In genomic region chr6:18368277-18369105, GRCh38 we compare ENCODE assay signal across 17 cellular contexts. TPM values are rescaled to one million over a fixed set of nuclear protein-coding genes. Genes with fewer than 3 reads are reported as not detected.
DNase-seq lines count a peak whose midpoint lies in the region; TF ChIP-seq lines count a peak whose summit lies in the region.
"Had no signal": no experiment of that assay in that cellular context is flagged by ENCODE, and none has a peak within 500 bp of the region (broad histone marks: within the 10 kb centered on the region; RNA-seq: fewer than 3 reads in every experiment).

No MANE protein-coding gene starts in this region.

- no peaks in the 10 kb centered on the region for H3K79me2 ChIP-seq in PC-9 (ENCODE audit: low read depth)

- peak overlapping the region; percentile 58 for H3K27ac ChIP-seq in 22Rv1
- H3K27ac ChIP-seq in PC-9, result no peak overlapping the region
- no peak overlapping the region for H3K27ac ChIP-seq in neuronal stem cell (replicated peaks; ENCODE audit: low read length)
- no peak overlapping the region for H3K27ac ChIP-seq in adrenal gland
- H3K27ac ChIP-seq: BLaER1 treated with 17β-estradiol and CSF1 and Interleukin-3, amounts not matched to agents 10 nM and 100 nM had no signal

- BruUV-seq in PC-9 (replicated peaks; lab: Mats Ljungman, UMichigan) (no TSS peak), Calu3 (replicated peaks; lab: Mats Ljungman, UMichigan) (no TSS peak)

- no peak for TF ChIP-seq POLR2A in adrenal gland (IDR thresholded peaks at IDR 0.05)

- H3K4me2 ChIP-seq in PC-9 (no peak overlapping the region), neuronal stem cell (ENCODE audit: insufficient read depth, low read length, poor library complexity, severe bottlenecking) (no peak overlapping the region)
- H3K4me2 ChIP-seq: BLaER1 treated with 17β-estradiol and CSF1 and Interleukin-3, amounts not matched to agents 10 nM and 100 nM had no signal

- peak overlapping the region; percentile 67 for H3K23ac ChIP-seq in neuronal stem cell (ENCODE audit: low read depth, low read length, poor library complexity)

- H3K4me3 ChIP-seq in PC-9 (no peak overlapping the region), neuronal stem cell (ENCODE audit: low read length in 2 of 2) (no peak overlapping the region), adrenal gland (no peak overlapping the region)
- H3K4me3 ChIP-seq: BLaER1 treated with 17β-estradiol and CSF1 and Interleukin-3, amounts not matched to agents 10 nM and 100 nM had no signal

- no peaks in the 10 kb centered on the region for H4K20me1 ChIP-seq in PC-9 (ENCODE audit: insufficient read depth)
- H4K20me1 ChIP-seq: BLaER1 treated with 17β-estradiol and CSF1 and Interleukin-3, amounts not matched to agents 10 nM and 100 nM had no signal

- no peaks in the 10 kb centered on the region for H3K36me3 Mint-ChIP-seq in Calu3 (ENCODE audit: insufficient read depth, unreplicated experiment)

- CTCF ChIA-PET in PC-9 (lab: Charles Lee), result no interaction called here
- CTCF ChIA-PET in Calu3 (lab: Charles Lee), result no interaction called here

- H3K14ac ChIP-seq in neuronal stem cell (ENCODE audit: low read length), result no peak overlapping the region

- H2BK15ac ChIP-seq in neuronal stem cell (ENCODE audit: low read length), result no peak overlapping the region

- H2BK12ac ChIP-seq in neuronal stem cell (ENCODE audit: low read length), result no peak overlapping the region

- H2BK120ac ChIP-seq in neuronal stem cell (ENCODE audit: low read depth, low read length), result peak overlapping the region; percentile 66

- peak overlapping the region; percentile 69 for H3K18ac ChIP-seq in neuronal stem cell (ENCODE audit: low read length)

- no peak overlapping the region for H3K4ac ChIP-seq in neuronal stem cell (ENCODE audit: low read length)

- no peak overlapping the region for H4K8ac ChIP-seq in neuronal stem cell (ENCODE audit: low read depth, low read length)

- intact Hi-C loops in PC-9 (cut with micrococcal nuclease; ENCODE audit: unreplicated experiment) (no loop called here), Calu3 (cut with micrococcal nuclease; ENCODE audit: unreplicated experiment) (no loop called here), adrenal gland (cut with DNase I) (no loop called here)

- H3K9me3 Mint-ChIP-seq in Calu3 (ENCODE audit: low read depth, unreplicated experiment), result no peaks in the 10 kb centered on the region
- H3K9me3 Mint-ChIP-seq: CD4-positive, alpha-beta T cell had no signal

- no CpG with 5 or more reads among the region's 25 CpGs for whole genome bisulfite sequencing in neuronal stem cell (ENCODE audit: extremely low coverage in 2 of 2, insufficient read length in 2 of 2, insufficient replicate concordance in 1 of 2), 2 donors
- WGBS in adrenal gland, 4 donors, result 90 to 95% (median 93%) methylated on average over 22 to 25 of the region's 25 CpGs

- no peaks in the 10 kb centered on the region for H3K27me3 Mint-ChIP-seq in Calu3 (ENCODE audit: unreplicated experiment)
- H3K27me3 Mint-ChIP-seq: B cell; CD4-positive, alpha-beta T cell had no signal

- H3K9me2 ChIP-seq in PC-9 (ENCODE audit: insufficient read depth), result no peaks in the 10 kb centered on the region

- peaks cover 4% of the 10 kb centered on the region; the same call in 1 of the 2 replicates for H3K4me1 ChIP-seq in PC-9 (replicated peaks; ENCODE audit: insufficient read depth)
- H3K4me1 ChIP-seq in neuronal stem cell (ENCODE audit: control insufficient read depth in 2 of 2, insufficient read depth in 1 of 2, low read depth in 1 of 2, low read length in 2 of 2), result peaks cover 0 to 8% of the 10 kb centered on the region in 2 donors
- no peaks in the 10 kb centered on the region for H3K4me1 ChIP-seq in adrenal gland (replicated peaks in 1 of 2)
- H3K4me1 ChIP-seq: BLaER1 treated with 17β-estradiol and CSF1 and Interleukin-3, amounts not matched to agents 10 nM and 100 nM; Caco-2 had no signal

- H3K27me3 ChIP-seq in PC-9 (ENCODE audit: insufficient read depth, low read depth) (no peaks in the 10 kb centered on the region), neuronal stem cell (ENCODE audit: control insufficient read depth in 3 of 3, insufficient read depth in 3 of 3, low read depth in 1 of 3, low read length in 3 of 3) (no peaks in the 10 kb centered on the region), adrenal gland (no peaks in the 10 kb centered on the region)
- H3K27me3 ChIP-seq: BLaER1 treated with 17β-estradiol and CSF1 and Interleukin-3, amounts not matched to agents 10 nM and 100 nM had no signal

- no peaks in the 10 kb centered on the region for H3K79me1 ChIP-seq in neuronal stem cell (ENCODE audit: low read depth, low read length)

- no peak overlapping the region for H2AK5ac ChIP-seq in neuronal stem cell (ENCODE audit: low read depth, low read length)

- H3K36me3 ChIP-seq in PC-9 (ENCODE audit: low read depth), result no peaks in the 10 kb centered on the region
- H3K36me3 ChIP-seq in neuronal stem cell (replicated peaks in 1 of 2; ENCODE audit: control insufficient read depth in 2 of 2, insufficient read depth in 2 of 2, low read length in 2 of 2), result no peaks in the 10 kb centered on the region
- H3K36me3 ChIP-seq in adrenal gland (replicated peaks in 1 of 2), result no peaks in the 10 kb centered on the region
- H3K36me3 ChIP-seq: BLaER1 treated with 17β-estradiol and CSF1 and Interleukin-3, amounts not matched to agents 10 nM and 100 nM had no signal

- H3K9me3 ChIP-seq in PC-9 (ENCODE audit: insufficient read depth, low read depth), result no peaks in the 10 kb centered on the region
- peaks cover 0 to 13% of the 10 kb centered on the region in 2 donors for H3K9me3 ChIP-seq in neuronal stem cell (replicated peaks in 1 of 2; ENCODE audit: control insufficient read depth in 2 of 2, insufficient read depth in 1 of 2, low read depth in 1 of 2, low read length in 2 of 2)
- H3K9me3 ChIP-seq in adrenal gland (replicated peaks in 1 of 3), result no peaks in the 10 kb centered on the region
- H3K9me3 ChIP-seq: Caco-2 had no signal

- no peaks in the 10 kb centered on the region for H3F3A ChIP-seq in PC-9 (ENCODE audit: insufficient read depth, low read depth)

- POLR2A ChIA-PET in PC-9 (lab: Charles Lee; ENCODE audit: unreplicated experiment), result interaction anchor here (0.7 kb wide), 1 partner anchor 88 kb away, joined by 3 read pairs; no protein-coding TSS in a partner anchor

- TF ChIP-seq CTCF in 22Rv1 (IDR thresholded peaks at IDR 0.05) (no peak), PC-9 (conservative IDR thresholded peaks at IDR 0.05) (no peak), Calu3 (IDR thresholded peaks at IDR 0.05; ENCODE audit: unreplicated experiment) (no peak), adrenal gland (IDR thresholded peaks at IDR 0.05) (no peak)

- H4K91ac ChIP-seq in neuronal stem cell (ENCODE audit: low read depth, low read length, poor library complexity), result no peak overlapping the region

- H2AFZ ChIP-seq in PC-9 (no peak overlapping the region), neuronal stem cell (ENCODE audit: low read length) (no peak overlapping the region)

- H3K4me3 Mint-ChIP-seq in Calu3 (ENCODE audit: low read depth, unreplicated experiment), result no peak overlapping the region
- H3K4me3 Mint-ChIP-seq: B cell; CD4-positive, alpha-beta T cell had no signal

- DNase-seq in HT-29 (ENCODE audit: low spot score) (peak; percentile 30), PC-9 (peak; percentile 37 to 85), neuronal stem cell (ENCODE audit: low spot score) (no peak), Calu3 (no peak), medulla oblongata (ENCODE audit: extremely low spot score) (no peak), NCI-H2196 (lab: John Stamatoyannopoulos, UW; ENCODE audit: unreplicated experiment) (no peak), adrenal gland (no peak)
- DNase-seq: Caco-2; CD4-positive, alpha-beta T cell; DMS153; DMS79; GDM1; GOT3; H7 had no signal

- no peaks in the 10 kb centered on the region for H3K4me1 Mint-ChIP-seq in Calu3 (ENCODE audit: low read depth, unreplicated experiment)
- H3K4me1 Mint-ChIP-seq: B cell had no signal

- H3K27ac Mint-ChIP-seq in Calu3 (ENCODE audit: unreplicated experiment), result no peak overlapping the region
- H3K27ac Mint-ChIP-seq: B cell; CD4-positive, alpha-beta T cell had no signal

- H3K9ac ChIP-seq in neuronal stem cell (ENCODE audit: low read depth, low read length, poor library complexity), result no peak overlapping the region
- H3K9ac ChIP-seq: BLaER1 treated with 17β-estradiol and CSF1 and Interleukin-3, amounts not matched to agents 10 nM and 100 nM had no signal

- H2BK5ac ChIP-seq in neuronal stem cell (ENCODE audit: low read length), result no peak overlapping the region

RNA-seq across cellular contexts. Expression of gene RNF144B, which starts 18.7 kb away (rescaled TPM):
- total RNA-seq in HT-29 (2014; rRNA removed; shearing (Covaris generic)), result 3.9 and 4.5 TPM in 2 replicates
- total RNA-seq in PC-9 (2021) (26.2 and 34.5 TPM in 2 replicates), Calu3 (2022) (7.4 and 12.1 TPM in 2 replicates), adrenal gland (10 to 100 TPM in 1 of 8 donors, 1 to 10 TPM in 7; 3.2 to 11.0 (median 8.4) TPM)
- 0.10 TPM for polyA plus RNA-seq in neuronal stem cell (2013, experiment 1 of 2)
- polyA plus RNA-seq in neuronal stem cell (2013, experiment 2 of 2), result 0.11 TPM
- polyA plus RNA-seq in adrenal gland, result 1 to 10 TPM; 1.9 to 2.4 (median 2.4) TPM

Comparison
In these comparisons a context has a peak if more than half of its experiments do, and no peak if none do; other contexts are left out.
1. DNase-seq: peak in HT-29 (single experiment) and PC-9 (2 of 2); none in neuronal stem cell (single experiment), Calu3 (single experiment), medulla oblongata (single experiment), NCI-H2196 (single experiment) and adrenal gland (0 of 7).